21 cellular contexts compared by ENCODE assay signal in the genomic region with DNA sequence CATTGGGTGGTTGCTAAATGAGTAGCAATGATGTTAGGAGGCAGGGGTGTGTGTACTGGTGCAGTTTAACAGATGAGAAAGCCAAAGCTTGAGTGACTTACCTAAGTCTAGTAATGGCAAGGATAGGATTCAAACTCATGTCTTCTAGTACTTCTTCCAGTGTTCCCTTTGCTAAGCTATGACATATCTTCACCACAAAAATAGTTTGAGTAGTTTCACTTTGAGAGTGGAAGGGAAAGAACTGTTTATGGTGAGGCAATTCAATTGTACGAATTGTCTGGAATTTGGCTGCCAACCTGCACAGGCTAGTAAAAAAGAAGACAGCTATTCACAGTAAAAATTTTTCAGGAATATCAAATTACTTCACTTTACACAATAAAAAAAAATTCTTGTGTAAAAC.
DNase-seq lines count a peak whose midpoint lies in the region; ATAC-seq, FAIRE-seq and TF ChIP-seq lines count a peak whose summit lies in the region.
"Had no signal": no experiment of that assay in that cellular context is flagged by ENCODE, and none has a peak within 500 bp of the region (broad histone marks: within the 10 kb centered on the region; RNA-seq: fewer than 3 reads in every experiment).

No MANE protein-coding gene starts in this region.

- H3K27me3 ChIP-seq in BJ (ENCODE audit: control insufficient read depth, insufficient read depth, low read length) (no peaks in the 10 kb centered on the region), colonic mucosa (no peaks in the 10 kb centered on the region)
- H3K27me3 ChIP-seq: heart left ventricle had no signal

- no peak for TF ChIP-seq POLR2A in GM12891 (IDR thresholded peaks at IDR 0.05; ENCODE audit: low read depth, low read length)

- H3K4me3 ChIP-seq in BJ (ENCODE audit: low read depth, low read length) (no peak overlapping the region), colonic mucosa (no peak overlapping the region)
- H3K4me3 ChIP-seq: heart left ventricle had no signal

- CTCF ChIA-PET in BJ (lab: Yijun Ruan, JAX), result interaction anchor here (0.6 kb wide), 1 partner anchor 14 kb away, joined by 4 read pairs; no protein-coding TSS in a partner anchor

- no peaks in the 10 kb centered on the region for H3K4me1 ChIP-seq in colonic mucosa

- FAIRE-seq in HTR-8/SVneo (lab: Jason Lieb, UNC) (peak; percentile 79), GM12891 (lab: Jason Lieb, UNC) (no peak)
- FAIRE-seq: bronchial epithelial cell, GM12892, islet of Langerhans had no signal

- TF ChIP-seq CTCF in BJ (IDR thresholded peaks at IDR 0.05; ENCODE audit: insufficient read depth, low read depth, low read length) (no peak), colonic mucosa (IDR thresholded peaks at IDR 0.05) (no peak)

- intact Hi-C loops in colonic mucosa (cut with DNase I), result no loop called here

- H3K9ac ChIP-seq in colonic mucosa (ENCODE audit: low read depth in 2 of 2, low read length in 2 of 2), result no peak overlapping the region

- no peak overlapping the region for H3K27ac ChIP-seq in colonic mucosa
- H3K27ac ChIP-seq: heart left ventricle, VCaP had no signal

- DNase-seq in BJ (ENCODE audit: low read depth), result peak; percentile 47
- DNase-seq in HTR-8/SVneo (ENCODE audit: insufficient read length, low spot score), result no peak
- DNase-seq in astrocyte of the hippocampus (ENCODE audit: low read depth, low spot score), result peak; percentile 55
- DNase-seq in kidney tubule cell (ENCODE audit: low spot score), result peak; percentile 18
- no peak for DNase-seq in GM12891 (ENCODE audit: insufficient read length, low spot score)
- DNase-seq in foreskin melanocyte, result no peak
- no peak for DNase-seq in colonic mucosa
- DNase-seq: activated CD4-positive, alpha-beta memory T cell treated with anti-CD3 and anti-CD28 coated beads for 36 hours; activated T-cell treated with anti-CD3 and anti-CD28 coated beads, Interleukin-2, amount 50 U/mL, for 4 hours; erythroblast; heart left ventricle; NCI-H1048; NCI-H2081 treated with DMSO at 0.1 percent for 48 hours; posterior cingulate gyrus; stimulated activated CD4-positive, alpha-beta T cell treated with anti-CD3 and anti-CD28 coated beads, Interleukin-2, amount 100 ng/mL, for 48 hours; T-cell had no signal

- POLR2A ChIA-PET in BJ (lab: Charles Lee), result interaction anchor here (0.6 kb wide), 1 partner anchor 11 kb away, joined by 25 read pairs; no protein-coding TSS in a partner anchor

- H3K36me3 ChIP-seq in BJ (ENCODE audit: control insufficient read depth, insufficient read depth, low read length) (no peaks in the 10 kb centered on the region), colonic mucosa (no peaks in the 10 kb centered on the region)

- no peak for ATAC-seq in GM21526 (IDR thresholded peaks at IDR 0.05; ENCODE audit: low FRiP score, unreplicated experiment)
- ATAC-seq: activated T-cell treated with anti-CD3 and anti-CD28 coated beads, Interleukin-2, amount 50 U/mL, for 4 hours; heart left ventricle; T-cell had no signal

- H3K9me3 ChIP-seq in colonic mucosa, result no peaks in the 10 kb centered on the region
- H3K9me3 ChIP-seq: heart left ventricle had no signal

TF ChIP-seq in GM12891, 5 proteins besides CTCF, POLR2A, EP300 and RAD21:
- TF ChIP-seq TAF1 (IDR thresholded peaks at IDR 0.05; ENCODE audit: low read depth, low read length), result no peak
- no peak for TF ChIP-seq PAX5 (IDR thresholded peaks at IDR 0.05; ENCODE audit: insufficient read depth, low read length, severe bottlenecking)
- TF ChIP-seq POLR2AphosphoS5 (IDR thresholded peaks at IDR 0.05; ENCODE audit: low read depth, low read length), result no peak
- no peak for TF ChIP-seq SPI1 (IDR thresholded peaks at IDR 0.05; ENCODE audit: low read depth, low read length)
- no peak for TF ChIP-seq POU2F2 (IDR thresholded peaks at IDR 0.05; ENCODE audit: low read depth, low read length)
TF ChIP-seq in GM12891: peak in this region for 0.

Comparison
In these comparisons a context has a peak if more than half of its experiments do, and no peak if none do; other contexts are left out.
1. DNase-seq: peak in BJ (single experiment), astrocyte of the hippocampus (single experiment) and kidney tubule cell (single experiment); none in HTR-8/SVneo (single experiment), GM12891 (single experiment), foreskin melanocyte (single experiment) and colonic mucosa (single experiment).